9 cellular contexts compared by ENCODE assay signal in the genomic region with DNA sequence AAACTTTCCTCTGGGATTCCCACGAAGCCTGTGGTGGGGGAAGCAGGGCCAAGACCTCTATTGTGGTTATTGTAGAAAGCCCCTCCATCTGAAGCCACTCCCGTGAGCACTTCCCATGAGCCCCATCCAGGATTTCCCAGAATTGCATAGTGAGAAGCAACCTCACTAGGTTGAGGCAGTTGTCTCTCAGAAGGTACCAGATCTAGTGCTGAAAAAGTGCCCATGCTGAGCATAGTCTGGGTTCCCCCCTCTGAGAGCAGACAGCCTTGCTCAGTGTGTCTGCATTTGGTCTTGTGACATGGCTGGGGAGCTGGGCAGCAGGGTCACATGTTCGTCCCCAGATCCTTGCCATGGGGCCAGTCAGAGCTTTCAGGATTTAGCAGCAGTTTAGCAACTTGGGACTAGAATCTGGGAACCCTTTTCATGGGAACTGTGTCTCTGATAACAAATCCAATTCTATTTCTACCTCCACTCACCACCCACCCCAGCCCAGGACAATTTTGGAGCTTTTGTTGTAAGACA. TPM values are rescaled to one million over a fixed set of nuclear protein-coding genes. Genes with fewer than 3 reads are reported as not detected.
DNase-seq lines count a peak whose midpoint lies in the region; TF ChIP-seq lines count a peak whose summit lies in the region.
"Had no signal": no experiment of that assay in that cellular context is flagged by ENCODE, and none has a peak within 500 bp of the region (broad histone marks: within the 10 kb centered on the region; RNA-seq: fewer than 3 reads in every experiment).

No MANE protein-coding gene starts in this region.

- WGBS in spleen, 5 donors, result 55 to 79% (median 66%) methylated on average over 3 of the region's 3 CpGs

- no peak overlapping the region for H2AFZ ChIP-seq in OCI-LY1 (ENCODE audit: low read length)

- no peaks in the 10 kb centered on the region for H3K79me2 ChIP-seq in OCI-LY1 (ENCODE audit: insufficient read depth, low read length)

- DNase-seq in caudate nucleus (lab: John Stamatoyannopoulos, UW) (peak in 47 of 61 donors; percentile 18 to 77 (median 55)), spleen (no peak), SJCRH30 (no peak)
- DNase-seq in effector CD8-positive, alpha-beta T cell (lab: John Stamatoyannopoulos, UW), result no peak
- DNase-seq in activated CD4-positive, alpha-beta T cell treated with anti-CD3 and anti-CD28 coated beads, Interleukin-2, amount 50 U/mL, for 48 hours, result no peak
- DNase-seq: activated effector memory CD4-positive, alpha-beta T cell treated with Interleukin-2 at 50 U/mL for 16 hours; NCI-H1092 had no signal

- TF ChIP-seq CTCF in OCI-LY1 (IDR thresholded peaks at IDR 0.05; ENCODE audit: low read length) (no peak), spleen (IDR thresholded peaks at IDR 0.05 in 8 of 11, conservative IDR thresholded peaks at IDR 0.05 in 3 of 11) (no peak)

- no peaks in the 10 kb centered on the region for H4K20me1 ChIP-seq in OCI-LY1 (ENCODE audit: insufficient read depth, low read length)

- H3K4me2 ChIP-seq in OCI-LY1 (ENCODE audit: low read length), result no peak overlapping the region

- H3K4me1 ChIP-seq in OCI-LY1 (ENCODE audit: insufficient read depth, low read length, severe bottlenecking) (peaks cover 17% of the 10 kb centered on the region), spleen (peaks cover 0 to 34% (median 13%) of the 10 kb centered on the region in 6 donors), SJCRH30 (no peaks in the 10 kb centered on the region)

- H3K27me3 ChIP-seq in OCI-LY1 (ENCODE audit: insufficient read depth, low read length) (no peaks in the 10 kb centered on the region), layer of hippocampus (ENCODE audit: control insufficient read depth, insufficient read depth, low read length) (no peaks in the 10 kb centered on the region), spleen (replicated peaks in 1 of 7) (no peaks in the 10 kb centered on the region), SJCRH30 (no peaks in the 10 kb centered on the region)

- H3K36me3 ChIP-seq in OCI-LY1 (ENCODE audit: insufficient read depth, low read length) (peaks cover 76% of the 10 kb centered on the region), spleen (peaks cover 0 to 89% (median 55%) of the 10 kb centered on the region in 6 donors), SJCRH30 (peaks cover 7% of the 10 kb centered on the region; the same call in 1 of the 2 replicates)

- no peaks in the 10 kb centered on the region for H3K9me3 ChIP-seq in OCI-LY1 (ENCODE audit: low read length)
- no peaks in the 10 kb centered on the region for H3K9me3 ChIP-seq in spleen
- H3K9me3 ChIP-seq in SJCRH30 (replicated peaks), result no peaks in the 10 kb centered on the region

- H3K4me3 ChIP-seq in OCI-LY1 (ENCODE audit: low read depth, low read length, poor library complexity, severe bottlenecking) (no peak overlapping the region), spleen (no peak overlapping the region), SJCRH30 (no peak overlapping the region)

- H3K9me2 ChIP-seq in OCI-LY1 (ENCODE audit: low read depth, low read length), result no peaks in the 10 kb centered on the region

- H3F3A ChIP-seq in OCI-LY1 (ENCODE audit: insufficient read depth, low read length), result no peaks in the 10 kb centered on the region

- intact Hi-C loops in spleen (cut with DNase I; ENCODE audit: low total_unique reads), result no loop called here

- peak overlapping the region; percentile 27; the same call in 1 of the 2 replicates for H3K9ac ChIP-seq in OCI-LY1 (ENCODE audit: low read length)

- peak overlapping the region; percentile 67 for H3K27ac ChIP-seq in OCI-LY1 (ENCODE audit: low read depth, low read length, poor library complexity, severe bottlenecking)
- H3K27ac ChIP-seq in caudate nucleus (ENCODE audit: low read depth, low read length), result peak overlapping the region; percentile 87
- H3K27ac ChIP-seq in layer of hippocampus (ENCODE audit: low read depth, low read length), result peak overlapping the region; percentile 69
- H3K27ac ChIP-seq in spleen, result peak overlapping the region in 5 of 8 donors; percentile 4 to 53 (median 15)
- no peak overlapping the region for H3K27ac ChIP-seq in SJCRH30

- no peak for TF ChIP-seq POLR2A in spleen (IDR thresholded peaks at IDR 0.05)

RNA-seq across cellular contexts. Expression of gene SLC9A8, which starts 38.7 kb away (rescaled TPM):
- 10 to 100 TPM; 15.9 to 35.3 (median 28.6) TPM for total RNA-seq in spleen
- polyA plus RNA-seq in spleen, result 10 to 100 TPM in 1 of 3 donors, 1 to 10 TPM in 2; 4.6 to 11.9 (median 8.9) TPM
- 7.4 and 10.2 TPM in 2 replicates for total RNA-seq in SJCRH30 (2014; rRNA removed; shearing (Covaris generic))

Comparison
In these comparisons a context has a peak if more than half of its experiments do, and no peak if none do; other contexts are left out.
1. DNase-seq: peak in caudate nucleus (47 of 61); none in spleen (single experiment), SJCRH30 (0 of 2), effector CD8-positive, alpha-beta T cell (single experiment) and activated CD4-positive, alpha-beta T cell treated with anti-CD3 and anti-CD28 coated beads, Interleukin-2, amount 50 U/mL, for 48 hours (0 of 2).